ENCODE assay signal across 1 cellular context in genomic region chr10:98778277-98778759, GRCh38.
TF ChIP-seq lines count a peak whose summit lies in the region.

No MANE protein-coding gene starts in this region.

TF ChIP-seq in K562, 482 proteins besides CTCF, POLR2A, EP300 and RAD21 (continued from another document):
- 0 out of 2 replicates have a peak, but pooled peaks have one; percentile 16 for TF ChIP-seq ZBTB40 (IDR thresholded peaks at IDR 0.05)
- TF ChIP-seq ZBTB40 (CRISPR knock-in tag; IDR thresholded peaks at IDR 0.05) = no peak
- no peak for TF ChIP-seq NUFIP1 (IDR thresholded peaks at IDR 0.05; ENCODE audit: partially characterized antibody)
- TF ChIP-seq ARID1B (IDR thresholded peaks at IDR 0.05) = peak; percentile 95
- TF ChIP-seq ETV1 (tag; conservative IDR thresholded peaks at IDR 0.05; ENCODE audit: low read depth) = 0 out of 2 replicates have a peak, but pooled peaks have one; percentile 42
- peak; percentile 85 for TF ChIP-seq LEF1 (IDR thresholded peaks at IDR 0.05)
- TF ChIP-seq BRD9 (IDR thresholded peaks at IDR 0.05; ENCODE audit: low read depth, partially characterized antibody) = peak; percentile 72
- TF ChIP-seq ZNF212 (CRISPR knock-in tag; IDR thresholded peaks at IDR 0.05) = peak; percentile 93
- peak; percentile 56; the same call in 1 of the 2 replicates for TF ChIP-seq JUND (IDR thresholded peaks at IDR 0.05; ENCODE audit: borderline replicate concordance, low read depth, low read length)
- no peak; the same call in 2 of the 3 replicates for TF ChIP-seq JUND (tag; IDR thresholded peaks at IDR 0.05; ENCODE audit: borderline replicate concordance, low read depth, low read length)
- peak; percentile 88 for TF ChIP-seq STAT5A (IDR thresholded peaks at IDR 0.05; ENCODE audit: borderline replicate concordance, low read length)
- TF ChIP-seq PBX2 (CRISPR knock-in tag; IDR thresholded peaks at IDR 0.05; ENCODE audit: low read depth) = no peak
- peak; percentile 54 for TF ChIP-seq PBX2 (tag; conservative IDR thresholded peaks at IDR 0.05; ENCODE audit: low read depth)
- 0 out of 2 replicates have a peak, but pooled peaks have one; percentile 36 for TF ChIP-seq CREB1 (IDR thresholded peaks at IDR 0.05)
- TF ChIP-seq CREB1 (CRISPR knock-in tag; IDR thresholded peaks at IDR 0.05) = no peak
- TF ChIP-seq ZNF280A (IDR thresholded peaks at IDR 0.05; ENCODE audit: low read depth, partially characterized antibody) = no peak
- TF ChIP-seq HDAC1 (IDR thresholded peaks at IDR 0.05) = peak in 1 of 2 experiments; percentile 58; a peak in 2 of 4 replicates
- peak; percentile 72; the same call in 1 of the 2 replicates for TF ChIP-seq NCOA1 (IDR thresholded peaks at IDR 0.05; ENCODE audit: low read depth)
- TF ChIP-seq RCOR1 (IDR thresholded peaks at IDR 0.05; ENCODE audit: borderline replicate concordance in 1 of 2, low read depth in 2 of 2, low read length in 2 of 2) = peak in 1 of 2 experiments; percentile 72; a peak in 2 of 4 replicates
